ENCODE assay signal across 11 cellular contexts in genomic region chr2:33215299-33215698, GRCh38.
DNase-seq lines count a peak whose midpoint lies in the region; ATAC-seq, FAIRE-seq and TF ChIP-seq lines count a peak whose summit lies in the region.
"Had no signal": no experiment of that assay in that cellular context is flagged by ENCODE, and none has a peak within 500 bp of the region (broad histone marks: within the 10 kb centered on the region; RNA-seq: fewer than 3 reads in every experiment).

No MANE protein-coding gene starts in this region.

- H3K27me3 ChIP-seq in A673 (replicated peaks; ENCODE audit: insufficient read depth, low read depth, low read length, poor library complexity): no peaks in the 10 kb centered on the region

- TF ChIP-seq CTCF in AG09309 (IDR thresholded peaks at IDR 0.05; ENCODE audit: control insufficient read depth, insufficient read depth, low read depth, low read length, missing control alignments) (no peak), kidney (IDR thresholded peaks at IDR 0.05; ENCODE audit: borderline replicate concordance, extremely low read depth, insufficient read depth) (no peak), A673 (conservative IDR thresholded peaks at IDR 0.05; ENCODE audit: low read depth, low read length) (no peak)

- CTCF ChIA-PET in A673 (lab: Charles Lee): no interaction called here

- H3K9me3 ChIP-seq in kidney (ENCODE audit: control insufficient read depth in 1 of 2, low read length in 2 of 2) (no peaks in the 10 kb centered on the region), A673 (ENCODE audit: low read depth, low read length, poor library complexity, severe bottlenecking) (no peaks in the 10 kb centered on the region)

- H3K36me3 ChIP-seq in kidney (ENCODE audit: control insufficient read depth in 1 of 2, insufficient read depth in 2 of 2, low read length in 2 of 2): no peaks in the 10 kb centered on the region
- no peaks in the 10 kb centered on the region for H3K36me3 ChIP-seq in A673 (ENCODE audit: insufficient read depth, low read length, poor library complexity, severe bottlenecking)

- no peak overlapping the region for H3K9ac ChIP-seq in kidney (ENCODE audit: low read length in 2 of 2)

- BruUV-seq in A673 (replicated peaks; lab: Mats Ljungman, UMichigan): no TSS peak

- H3K4me3 ChIP-seq in AG09309 (ENCODE audit: control insufficient read depth, low read depth, low read length) (no peak overlapping the region), kidney (ENCODE audit: low read length in 2 of 2) (no peak overlapping the region), A673 (ENCODE audit: low read depth, low read length, poor library complexity, severe bottlenecking) (no peak overlapping the region)

- ATAC-seq in GM18517 (IDR thresholded peaks at IDR 0.05; ENCODE audit: unreplicated experiment): no peak

- FAIRE-seq in kidney (lab: Jason Lieb, UNC): no peak

- POLR2A ChIA-PET in A673 (lab: Charles Lee; ENCODE audit: low non-redundant PET): no interaction called here

- H3K27ac ChIP-seq in kidney (ENCODE audit: low read depth in 2 of 2, low read length in 2 of 2) (no peak overlapping the region), A673 (ENCODE audit: low read depth, low read length, poor library complexity, severe bottlenecking) (no peak overlapping the region)

- intact Hi-C loops in kidney (cut with DNase I) (no loop called here), A673 (cut with micrococcal nuclease; ENCODE audit: unreplicated experiment) (no loop called here)

- DNase-seq in AG09309 (ENCODE audit: low read depth): peak; percentile 96
- peak; percentile 60 for DNase-seq in NCI-H524 treated with DMSO at 0.1 percent for 48 hours (lab: John Stamatoyannopoulos, UW)
- peak; percentile 87 for DNase-seq in dedifferentiated amniotic fluid mesenchymal stem cell (ENCODE audit: extremely low spot score)
- DNase-seq in kidney: peak; percentile 56
- DNase-seq in activated T-cell treated with anti-CD3 and anti-CD28 coated beads for 4 hours: no peak
- no peak for DNase-seq in A673 (ENCODE audit: low spot score)
- DNase-seq in NCI-H1092 (lab: John Stamatoyannopoulos, UW): no peak
- DNase-seq: CD4-positive, CD25-positive, alpha-beta regulatory T cell; NCI-H1436; stimulated activated CD4-positive, alpha-beta T cell treated with anti-CD3 and anti-CD28 coated beads, Interleukin-1b, Interleukin-23, amount 100 ng/mL, for 48 hours had no signal

- H3K4me1 ChIP-seq in kidney (ENCODE audit: control insufficient read depth in 1 of 2, insufficient read depth in 1 of 2, low read depth in 1 of 2, low read length in 2 of 2) (peaks cover 0 to 4% of the 10 kb centered on the region in 2 donors), A673 (ENCODE audit: insufficient read depth, low read length, poor library complexity, severe bottlenecking) (no peaks in the 10 kb centered on the region)

Comparison
In these comparisons a context has a peak if more than half of its experiments do, and no peak if none do; other contexts are left out.
1. DNase-seq: peak in AG09309 (single experiment), NCI-H524 treated with DMSO at 0.1 percent for 48 hours (single experiment), dedifferentiated amniotic fluid mesenchymal stem cell (single experiment) and kidney (single experiment); none in activated T-cell treated with anti-CD3 and anti-CD28 coated beads for 4 hours (single experiment), A673 (single experiment) and NCI-H1092 (single experiment).